Comparison of ENCODE assay signal across 1 cellular context in genomic region chr17:69084911-69085310, GRCh38.
TF ChIP-seq lines count a peak whose summit lies in the region.

No MANE protein-coding gene starts in this region.

TF ChIP-seq in K562, 482 proteins besides CTCF, POLR2A, EP300 and RAD21:
- TF ChIP-seq E2F6 (IDR thresholded peaks at IDR 0.05; ENCODE audit: borderline replicate concordance in 1 of 2, extremely low read depth in 1 of 2, insufficient read depth in 1 of 2, insufficient read length in 1 of 2, low read depth in 1 of 2, low read length in 1 of 2, poor library complexity in 1 of 2, severe bottlenecking in 1 of 2) (peak in 1 of 2 experiments; percentile 10), FOSL1 (tag; conservative IDR thresholded peaks at IDR 0.05) (no peak), CHAMP1 (IDR thresholded peaks at IDR 0.05) (peak; percentile 60; the same call in 1 of the 2 replicates)
